8 cellular contexts compared by ENCODE assay signal in genomic region chr11:77994434-77995362, GRCh38. TPM values are rescaled to one million over a fixed set of nuclear protein-coding genes. Genes with fewer than 3 reads are reported as not detected.
DNase-seq lines count a peak whose midpoint lies in the region; ATAC-seq, FAIRE-seq and TF ChIP-seq lines count a peak whose summit lies in the region.

A gene with protein sequence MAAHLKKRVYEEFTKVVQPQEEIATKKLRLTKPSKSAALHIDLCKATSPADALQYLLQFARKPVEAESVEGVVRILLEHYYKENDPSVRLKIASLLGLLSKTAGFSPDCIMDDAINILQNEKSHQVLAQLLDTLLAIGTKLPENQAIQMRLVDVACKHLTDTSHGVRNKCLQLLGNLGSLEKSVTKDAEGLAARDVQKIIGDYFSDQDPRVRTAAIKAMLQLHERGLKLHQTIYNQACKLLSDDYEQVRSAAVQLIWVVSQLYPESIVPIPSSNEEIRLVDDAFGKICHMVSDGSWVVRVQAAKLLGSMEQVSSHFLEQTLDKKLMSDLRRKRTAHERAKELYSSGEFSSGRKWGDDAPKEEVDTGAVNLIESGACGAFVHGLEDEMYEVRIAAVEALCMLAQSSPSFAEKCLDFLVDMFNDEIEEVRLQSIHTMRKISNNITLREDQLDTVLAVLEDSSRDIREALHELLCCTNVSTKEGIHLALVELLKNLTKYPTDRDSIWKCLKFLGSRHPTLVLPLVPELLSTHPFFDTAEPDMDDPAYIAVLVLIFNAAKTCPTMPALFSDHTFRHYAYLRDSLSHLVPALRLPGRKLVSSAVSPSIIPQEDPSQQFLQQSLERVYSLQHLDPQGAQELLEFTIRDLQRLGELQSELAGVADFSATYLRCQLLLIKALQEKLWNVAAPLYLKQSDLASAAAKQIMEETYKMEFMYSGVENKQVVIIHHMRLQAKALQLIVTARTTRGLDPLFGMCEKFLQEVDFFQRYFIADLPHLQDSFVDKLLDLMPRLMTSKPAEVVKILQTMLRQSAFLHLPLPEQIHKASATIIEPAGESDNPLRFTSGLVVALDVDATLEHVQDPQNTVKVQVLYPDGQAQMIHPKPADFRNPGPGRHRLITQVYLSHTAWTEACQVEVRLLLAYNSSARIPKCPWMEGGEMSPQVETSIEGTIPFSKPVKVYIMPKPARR (minus strand): TSS chr11:77994668. CDS start chr11:77994643, 25 bp downstream.

- DNase-seq in NCI-H1436 (lab: John Stamatoyannopoulos, UW) = peak; percentile 99
- DNase-seq in T follicular helper cell (ENCODE audit: low read depth) = peak; percentile 97
- peak; percentile 100 for DNase-seq in adipocyte (ENCODE audit: low read depth)
- peak; percentile 99 for DNase-seq in Right ventricle myocardium superior
- peak; percentile 96 to 100 (median 99) for DNase-seq in pancreas
- peak; percentile 99 to 100 for DNase-seq in tibial artery

- peak within 1 kb of the TSS; percentile 94 for H3K9ac ChIP-seq in adipocyte (ENCODE audit: low read length)

- intact Hi-C loops in Right ventricle myocardium superior (cut with DNase I) (no loop called here), pancreas (cut with DNase I) (no loop called here), tibial artery (cut with DNase I; ENCODE audit: low total_unique reads) (no loop called here)

- H3K4me3 ChIP-seq in GM12875 (ENCODE audit: low read depth, low read length) = peak within 1 kb of the TSS; percentile 77
- peak within 1 kb of the TSS; percentile 99 for H3K4me3 ChIP-seq in adipocyte (ENCODE audit: low read length)
- H3K4me3 ChIP-seq in pancreas = peak within 1 kb of the TSS; percentile 45 to 74 (median 57)
- peak within 1 kb of the TSS; percentile 54 to 74 for H3K4me3 ChIP-seq in tibial artery

- 0% methylated on average over 47 of the region's 47 CpGs for WGBS in pancreas, 2 donors

- H3K9me3 ChIP-seq in adipocyte (ENCODE audit: control insufficient read depth, low read length) = no peaks in the 10 kb centered on the region
- H3K9me3 ChIP-seq in pancreas = no peaks in the 10 kb centered on the region
- H3K9me3 ChIP-seq in tibial artery = no peaks in the 10 kb centered on the region

- ATAC-seq in HG02798 (IDR thresholded peaks at IDR 0.05; ENCODE audit: poor library complexity, unreplicated experiment) = peak; percentile 99
- peak; percentile 99 for ATAC-seq in Right ventricle myocardium superior (ENCODE audit: poor library complexity)
- ATAC-seq in pancreas = peak; percentile 96 to 99 (median 97)

- H3K36me3 ChIP-seq in adipocyte (ENCODE audit: control insufficient read depth, insufficient read depth, low read length, severe bottlenecking) (peaks cover 12% of the 10 kb centered on the region), pancreas (peaks cover 0 to 9% (median 0%) of the 10 kb centered on the region in 3 donors), tibial artery (peaks cover 0 to 18% (median 13%) of the 10 kb centered on the region in 3 donors)

- H3K27me3 ChIP-seq in adipocyte (replicated peaks; ENCODE audit: control insufficient read depth, insufficient read depth, low read length) = no peaks in the 10 kb centered on the region
- no peaks in the 10 kb centered on the region for H3K27me3 ChIP-seq in pancreas
- no peaks in the 10 kb centered on the region for H3K27me3 ChIP-seq in tibial artery

- H3K4me1 ChIP-seq in adipocyte (ENCODE audit: control insufficient read depth, insufficient read depth, low read length) = peaks cover 19% of the 10 kb centered on the region
- peaks cover 0 to 14% (median 0%) of the 10 kb centered on the region in 3 donors for H3K4me1 ChIP-seq in pancreas
- H3K4me1 ChIP-seq in tibial artery = peaks cover 0 to 23% (median 16%) of the 10 kb centered on the region in 4 donors

- no peak for TF ChIP-seq CTCF in GM12875 (IDR thresholded peaks at IDR 0.05; ENCODE audit: borderline replicate concordance, insufficient read depth, low read depth, low read length)
- TF ChIP-seq CTCF in pancreas (IDR thresholded peaks at IDR 0.05) = no peak
- TF ChIP-seq CTCF in tibial artery (IDR thresholded peaks at IDR 0.05) = peak in 1 of 2 experiments; percentile 4

- H3K27ac ChIP-seq in pancreas (peak within 1 kb of the TSS; percentile 62 to 87 (median 68)), tibial artery (peak within 1 kb of the TSS; percentile 74 to 76)

- FAIRE-seq in pancreas (lab: Jason Lieb, UNC) = peak; percentile 96

RNA-seq across cellular contexts. Expression of the gene that starts here (rescaled TPM):
- total RNA-seq in Right ventricle myocardium superior (19.6 TPM), pancreas (10 to 100 TPM; 15.9 to 26.8 (median 17.9) TPM)
- 10 to 100 TPM; 17.8 to 27.1 TPM for polyA plus RNA-seq in pancreas

Comparison
In these comparisons a context has a peak if more than half of its experiments do, and no peak if none do; other contexts are left out.
1. Peak in every context shown above with its lines: DNase-seq, ATAC-seq, H3K4me3 ChIP-seq and H3K27ac ChIP-seq.